In genomic region chr16:56861092-56861610, GRCh38 we compare ENCODE assay signal across 12 cellular contexts. TPM values are rescaled to one million over a fixed set of nuclear protein-coding genes. Genes with fewer than 3 reads are reported as not detected.
DNase-seq lines count a peak whose midpoint lies in the region; TF ChIP-seq lines count a peak whose summit lies in the region.
"Had no signal": no experiment of that assay in that cellular context is flagged by ENCODE, and none has a peak within 500 bp of the region (broad histone marks: within the 10 kb centered on the region; RNA-seq: fewer than 3 reads in every experiment).

No MANE protein-coding gene starts in this region.

- no peak for TF ChIP-seq CTCF in osteocyte (IDR thresholded peaks at IDR 0.05)

- DNase-seq in NK-92 treated with Interleukin-12 subunit alpha and Interleukin-12 subunit beta, amount 100 ng/mL, for 24 hours (lab: John Stamatoyannopoulos, UW): peak; percentile 6
- DNase-seq in NK-92 (lab: John Stamatoyannopoulos, UW; ENCODE audit: unreplicated experiment) (no peak), M059J (ENCODE audit: low read depth) (peak; percentile 92), astrocyte of the hippocampus (ENCODE audit: low read depth, low spot score) (peak; percentile 29), osteocyte (ENCODE audit: extremely low spot score, unreplicated experiment) (no peak), NCI-H345 (lab: John Stamatoyannopoulos, UW) (no peak), putamen (ENCODE audit: low spot score) (no peak), DMS53 (lab: John Stamatoyannopoulos, UW) (no peak)
- DNase-seq: 8988T, amniotic stem cell, gastrocnemius medialis, SW 1271 had no signal

- H3K4me3 Mint-ChIP-seq in osteocyte (ENCODE audit: unreplicated experiment): no peak overlapping the region

- H3K36me3 Mint-ChIP-seq in osteocyte (ENCODE audit: unreplicated experiment): no peaks in the 10 kb centered on the region

- peaks cover 35% of the 10 kb centered on the region for H3K4me1 Mint-ChIP-seq in osteocyte (ENCODE audit: unreplicated experiment)

- no peaks in the 10 kb centered on the region for H3K27me3 Mint-ChIP-seq in osteocyte (ENCODE audit: unreplicated experiment)

- H3K9me3 Mint-ChIP-seq in osteocyte (ENCODE audit: unreplicated experiment): no peaks in the 10 kb centered on the region

- H3K27ac Mint-ChIP-seq in osteocyte (ENCODE audit: unreplicated experiment): peak overlapping the region; percentile 56

RNA-seq across cellular contexts. Expression of gene SLC12A3, which starts 3.9 kb away (rescaled TPM):
- not detected in 2 replicates for total RNA-seq in M059J (2014; rRNA removed; shearing (Covaris generic))
- total RNA-seq in osteocyte: not detected in 2 replicates
- total RNA-seq: gastrocnemius medialis had no signal

Comparison
In these comparisons a context has a peak if more than half of its experiments do, and no peak if none do; other contexts are left out.
1. DNase-seq: peak in NK-92 treated with Interleukin-12 subunit alpha and Interleukin-12 subunit beta, amount 100 ng/mL, for 24 hours (single experiment), M059J (single experiment) and astrocyte of the hippocampus (single experiment); none in NK-92 (single experiment), osteocyte (single experiment), NCI-H345 (single experiment), putamen (single experiment) and DMS53 (single experiment).